8 cellular contexts compared by ENCODE assay signal in the genomic region with DNA sequence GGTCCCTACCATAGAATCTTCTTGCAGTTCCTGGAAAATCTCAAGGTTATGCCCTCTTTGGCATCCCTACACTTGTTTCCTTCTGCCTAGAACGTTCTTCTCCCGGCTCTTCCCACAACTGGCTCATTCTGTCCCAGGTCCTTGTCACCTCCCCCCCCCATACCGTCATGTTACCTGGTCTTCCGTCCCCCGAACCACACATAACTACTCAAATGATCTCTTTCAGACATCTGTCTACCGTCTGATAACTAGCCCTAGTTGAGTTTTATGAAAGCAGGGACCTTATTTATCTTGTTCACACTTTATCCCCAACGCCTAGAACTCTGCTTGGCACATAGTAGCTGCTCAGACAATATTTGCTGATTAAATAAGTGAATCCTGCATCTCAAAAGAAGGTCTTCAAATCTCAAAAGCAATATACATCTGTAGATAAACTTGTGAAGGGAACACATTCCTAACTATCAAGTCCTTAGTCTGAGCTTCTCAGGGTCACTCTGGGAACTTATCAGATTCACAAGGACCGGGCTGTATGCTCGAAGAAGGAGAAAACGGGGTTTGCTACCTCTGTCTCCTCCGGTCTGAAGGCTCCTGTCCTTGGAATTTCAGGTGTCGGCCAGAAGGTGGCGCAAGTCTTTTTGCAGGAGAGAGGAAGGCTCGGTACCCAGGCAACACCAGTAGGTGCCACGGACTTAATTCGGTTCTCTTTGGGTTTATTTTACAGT. TPM values are rescaled to one million over a fixed set of nuclear protein-coding genes. Genes with fewer than 3 reads are reported as not detected.
DNase-seq lines count a peak whose midpoint lies in the region; ATAC-seq and TF ChIP-seq lines count a peak whose summit lies in the region.

No MANE protein-coding gene starts in this region.

- H3K27ac ChIP-seq in ACC112 (ENCODE audit: low read depth, low read length) (no peak overlapping the region), coronary artery (peak overlapping the region in 1 of 2 donors; percentile 45)

- DNase-seq in NCI-H345 treated with DMSO at 0.1 percent for 48 hours (lab: John Stamatoyannopoulos, UW; ENCODE audit: unreplicated experiment): peak; percentile 56
- DNase-seq in activated CD4-positive, alpha-beta T cell treated with anti-CD3 and anti-CD28 coated beads for 48 hours: peak; percentile 87
- no peak for DNase-seq in coronary artery (ENCODE audit: low spot score)
- peak; percentile 83 for DNase-seq in lung microvascular endothelial cell (ENCODE audit: low read depth in 2 of 2)
- DNase-seq in stimulated activated CD8-positive, alpha-beta memory T cell treated with anti-CD3 and anti-CD28 coated beads, Interleukin-12 subunit alpha, Interleukin-12 subunit beta, amount 100 ng/mL, for 1 hour (ENCODE audit: low read depth): peak; percentile 68

- no peaks in the 10 kb centered on the region for H3K79me2 ChIP-seq in ACC112 (ENCODE audit: control insufficient read depth, insufficient read depth, low read length, unreplicated experiment)

- peaks cover 46% of the 10 kb centered on the region for H3K27me3 ChIP-seq in ACC112 (ENCODE audit: insufficient read depth, low read length)

- no peaks in the 10 kb centered on the region for H3K36me3 ChIP-seq in ACC112 (ENCODE audit: insufficient read depth, low read length)

- H2AFZ ChIP-seq in ACC112 (ENCODE audit: low read length, unreplicated experiment): peak overlapping the region; percentile 91

- H3K4me1 ChIP-seq in ACC112 (ENCODE audit: control insufficient read depth, insufficient read depth, low read length, unreplicated experiment): no peaks in the 10 kb centered on the region

- H3K4me3 ChIP-seq in ACC112 (ENCODE audit: low read depth, low read length): peak overlapping the region; percentile 70
- peak overlapping the region; percentile 58 for H3K4me3 ChIP-seq in coronary artery

- ATAC-seq in GM18508 (IDR thresholded peaks at IDR 0.05; ENCODE audit: insufficient read depth, unreplicated experiment) (peak; percentile 82), HG03064 (IDR thresholded peaks at IDR 0.05; ENCODE audit: low read depth, unreplicated experiment) (peak; percentile 71)

- peak; percentile 63 for TF ChIP-seq CTCF in coronary artery (IDR thresholded peaks at IDR 0.05)

RNA-seq across cellular contexts. Expression of gene LCP2, which starts 30.0 kb away (rescaled TPM):
- total RNA-seq in lung microvascular endothelial cell: 0.20 and 0.22 TPM in 2 replicates

RNA-seq across cellular contexts. Expression of gene C5orf58, which starts 34.8 kb away (rescaled TPM):
- total RNA-seq in lung microvascular endothelial cell: not detected in 2 replicates
